Comparison of ENCODE assay signal across 1 cellular context in the genomic region with DNA sequence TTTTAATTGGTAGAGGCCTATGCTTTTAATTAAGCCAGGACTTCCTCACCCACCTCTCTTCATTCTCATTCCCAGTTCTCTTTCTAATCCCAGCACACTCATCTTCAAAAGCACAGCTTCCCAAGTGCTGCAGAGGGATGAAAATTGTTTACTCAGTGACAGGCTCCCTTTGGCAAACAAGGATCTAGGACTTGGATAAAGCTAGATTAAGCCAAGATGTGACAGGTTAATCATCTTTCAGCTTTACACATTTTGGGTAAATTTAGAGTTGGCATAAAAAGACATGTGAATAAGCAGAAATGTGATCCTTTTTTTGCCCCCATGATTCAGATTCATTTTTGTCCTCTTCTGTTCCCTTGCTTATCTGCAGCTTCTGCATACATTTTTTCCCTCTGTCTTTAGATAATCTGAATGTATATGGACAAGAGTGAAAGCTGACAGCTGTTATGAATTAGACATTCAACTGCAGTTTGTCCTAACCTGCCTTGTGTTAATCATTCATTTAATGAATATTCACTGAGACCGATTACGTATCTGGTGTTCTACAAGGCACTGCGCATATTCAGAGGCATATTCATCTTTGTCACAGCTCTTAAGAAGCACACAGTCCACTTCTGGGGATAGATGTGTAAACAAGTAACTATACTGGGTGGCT.
TF ChIP-seq lines count a peak whose summit lies in the region.

No MANE protein-coding gene starts in this region.

TF ChIP-seq in H1, 55 proteins besides CTCF, POLR2A, EP300 and RAD21 (continued from another document):
- TF ChIP-seq, protein P1, sequence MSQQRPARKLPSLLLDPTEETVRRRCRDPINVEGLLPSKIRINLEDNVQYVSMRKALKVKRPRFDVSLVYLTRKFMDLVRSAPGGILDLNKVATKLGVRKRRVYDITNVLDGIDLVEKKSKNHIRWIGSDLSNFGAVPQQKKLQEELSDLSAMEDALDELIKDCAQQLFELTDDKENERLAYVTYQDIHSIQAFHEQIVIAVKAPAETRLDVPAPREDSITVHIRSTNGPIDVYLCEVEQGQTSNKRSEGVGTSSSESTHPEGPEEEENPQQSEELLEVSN (IDR thresholded peaks at IDR 0.05), result no peak
- TF ChIP-seq CREB1 (IDR thresholded peaks at IDR 0.05) (no peak), CBX5 (IDR thresholded peaks at IDR 0.05; ENCODE audit: low read depth, low read length) (no peak), SP1 (IDR thresholded peaks at IDR 0.05; ENCODE audit: low read depth, low read length) (no peak), SRF (IDR thresholded peaks at IDR 0.05; ENCODE audit: low read depth, low read length) (no peak), KDM5A (IDR thresholded peaks at IDR 0.05; ENCODE audit: low read length) (no peak), BACH1 (IDR thresholded peaks at IDR 0.05; ENCODE audit: low read length) (no peak), CHD2 (IDR thresholded peaks at IDR 0.05; ENCODE audit: low read length) (no peak), MAFK (IDR thresholded peaks at IDR 0.05; ENCODE audit: low read depth, low read length) (no peak), FOSL1 (IDR thresholded peaks at IDR 0.05; ENCODE audit: insufficient read depth, low read depth, low read length) (no peak), HDAC2 (IDR thresholded peaks at IDR 0.05; ENCODE audit: borderline replicate concordance in 1 of 2, low read depth in 2 of 2, low read length in 2 of 2) (no peak)
- TF ChIP-seq, protein P2, sequence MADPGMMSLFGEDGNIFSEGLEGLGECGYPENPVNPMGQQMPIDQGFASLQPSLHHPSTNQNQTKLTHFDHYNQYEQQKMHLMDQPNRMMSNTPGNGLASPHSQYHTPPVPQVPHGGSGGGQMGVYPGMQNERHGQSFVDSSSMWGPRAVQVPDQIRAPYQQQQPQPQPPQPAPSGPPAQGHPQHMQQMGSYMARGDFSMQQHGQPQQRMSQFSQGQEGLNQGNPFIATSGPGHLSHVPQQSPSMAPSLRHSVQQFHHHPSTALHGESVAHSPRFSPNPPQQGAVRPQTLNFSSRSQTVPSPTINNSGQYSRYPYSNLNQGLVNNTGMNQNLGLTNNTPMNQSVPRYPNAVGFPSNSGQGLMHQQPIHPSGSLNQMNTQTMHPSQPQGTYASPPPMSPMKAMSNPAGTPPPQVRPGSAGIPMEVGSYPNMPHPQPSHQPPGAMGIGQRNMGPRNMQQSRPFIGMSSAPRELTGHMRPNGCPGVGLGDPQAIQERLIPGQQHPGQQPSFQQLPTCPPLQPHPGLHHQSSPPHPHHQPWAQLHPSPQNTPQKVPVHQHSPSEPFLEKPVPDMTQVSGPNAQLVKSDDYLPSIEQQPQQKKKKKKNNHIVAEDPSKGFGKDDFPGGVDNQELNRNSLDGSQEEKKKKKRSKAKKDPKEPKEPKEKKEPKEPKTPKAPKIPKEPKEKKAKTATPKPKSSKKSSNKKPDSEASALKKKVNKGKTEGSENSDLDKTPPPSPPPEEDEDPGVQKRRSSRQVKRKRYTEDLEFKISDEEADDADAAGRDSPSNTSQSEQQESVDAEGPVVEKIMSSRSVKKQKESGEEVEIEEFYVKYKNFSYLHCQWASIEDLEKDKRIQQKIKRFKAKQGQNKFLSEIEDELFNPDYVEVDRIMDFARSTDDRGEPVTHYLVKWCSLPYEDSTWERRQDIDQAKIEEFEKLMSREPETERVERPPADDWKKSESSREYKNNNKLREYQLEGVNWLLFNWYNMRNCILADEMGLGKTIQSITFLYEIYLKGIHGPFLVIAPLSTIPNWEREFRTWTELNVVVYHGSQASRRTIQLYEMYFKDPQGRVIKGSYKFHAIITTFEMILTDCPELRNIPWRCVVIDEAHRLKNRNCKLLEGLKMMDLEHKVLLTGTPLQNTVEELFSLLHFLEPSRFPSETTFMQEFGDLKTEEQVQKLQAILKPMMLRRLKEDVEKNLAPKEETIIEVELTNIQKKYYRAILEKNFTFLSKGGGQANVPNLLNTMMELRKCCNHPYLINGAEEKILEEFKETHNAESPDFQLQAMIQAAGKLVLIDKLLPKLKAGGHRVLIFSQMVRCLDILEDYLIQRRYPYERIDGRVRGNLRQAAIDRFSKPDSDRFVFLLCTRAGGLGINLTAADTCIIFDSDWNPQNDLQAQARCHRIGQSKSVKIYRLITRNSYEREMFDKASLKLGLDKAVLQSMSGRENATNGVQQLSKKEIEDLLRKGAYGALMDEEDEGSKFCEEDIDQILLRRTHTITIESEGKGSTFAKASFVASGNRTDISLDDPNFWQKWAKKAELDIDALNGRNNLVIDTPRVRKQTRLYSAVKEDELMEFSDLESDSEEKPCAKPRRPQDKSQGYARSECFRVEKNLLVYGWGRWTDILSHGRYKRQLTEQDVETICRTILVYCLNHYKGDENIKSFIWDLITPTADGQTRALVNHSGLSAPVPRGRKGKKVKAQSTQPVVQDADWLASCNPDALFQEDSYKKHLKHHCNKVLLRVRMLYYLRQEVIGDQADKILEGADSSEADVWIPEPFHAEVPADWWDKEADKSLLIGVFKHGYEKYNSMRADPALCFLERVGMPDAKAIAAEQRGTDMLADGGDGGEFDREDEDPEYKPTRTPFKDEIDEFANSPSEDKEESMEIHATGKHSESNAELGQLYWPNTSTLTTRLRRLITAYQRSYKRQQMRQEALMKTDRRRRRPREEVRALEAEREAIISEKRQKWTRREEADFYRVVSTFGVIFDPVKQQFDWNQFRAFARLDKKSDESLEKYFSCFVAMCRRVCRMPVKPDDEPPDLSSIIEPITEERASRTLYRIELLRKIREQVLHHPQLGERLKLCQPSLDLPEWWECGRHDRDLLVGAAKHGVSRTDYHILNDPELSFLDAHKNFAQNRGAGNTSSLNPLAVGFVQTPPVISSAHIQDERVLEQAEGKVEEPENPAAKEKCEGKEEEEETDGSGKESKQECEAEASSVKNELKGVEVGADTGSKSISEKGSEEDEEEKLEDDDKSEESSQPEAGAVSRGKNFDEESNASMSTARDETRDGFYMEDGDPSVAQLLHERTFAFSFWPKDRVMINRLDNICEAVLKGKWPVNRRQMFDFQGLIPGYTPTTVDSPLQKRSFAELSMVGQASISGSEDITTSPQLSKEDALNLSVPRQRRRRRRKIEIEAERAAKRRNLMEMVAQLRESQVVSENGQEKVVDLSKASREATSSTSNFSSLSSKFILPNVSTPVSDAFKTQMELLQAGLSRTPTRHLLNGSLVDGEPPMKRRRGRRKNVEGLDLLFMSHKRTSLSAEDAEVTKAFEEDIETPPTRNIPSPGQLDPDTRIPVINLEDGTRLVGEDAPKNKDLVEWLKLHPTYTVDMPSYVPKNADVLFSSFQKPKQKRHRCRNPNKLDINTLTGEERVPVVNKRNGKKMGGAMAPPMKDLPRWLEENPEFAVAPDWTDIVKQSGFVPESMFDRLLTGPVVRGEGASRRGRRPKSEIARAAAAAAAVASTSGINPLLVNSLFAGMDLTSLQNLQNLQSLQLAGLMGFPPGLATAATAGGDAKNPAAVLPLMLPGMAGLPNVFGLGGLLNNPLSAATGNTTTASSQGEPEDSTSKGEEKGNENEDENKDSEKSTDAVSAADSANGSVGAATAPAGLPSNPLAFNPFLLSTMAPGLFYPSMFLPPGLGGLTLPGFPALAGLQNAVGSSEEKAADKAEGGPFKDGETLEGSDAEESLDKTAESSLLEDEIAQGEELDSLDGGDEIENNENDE (IDR thresholded peaks at IDR 0.05; ENCODE audit: insufficient replicate concordance, low read length), result no peak
- TF ChIP-seq, protein P3, sequence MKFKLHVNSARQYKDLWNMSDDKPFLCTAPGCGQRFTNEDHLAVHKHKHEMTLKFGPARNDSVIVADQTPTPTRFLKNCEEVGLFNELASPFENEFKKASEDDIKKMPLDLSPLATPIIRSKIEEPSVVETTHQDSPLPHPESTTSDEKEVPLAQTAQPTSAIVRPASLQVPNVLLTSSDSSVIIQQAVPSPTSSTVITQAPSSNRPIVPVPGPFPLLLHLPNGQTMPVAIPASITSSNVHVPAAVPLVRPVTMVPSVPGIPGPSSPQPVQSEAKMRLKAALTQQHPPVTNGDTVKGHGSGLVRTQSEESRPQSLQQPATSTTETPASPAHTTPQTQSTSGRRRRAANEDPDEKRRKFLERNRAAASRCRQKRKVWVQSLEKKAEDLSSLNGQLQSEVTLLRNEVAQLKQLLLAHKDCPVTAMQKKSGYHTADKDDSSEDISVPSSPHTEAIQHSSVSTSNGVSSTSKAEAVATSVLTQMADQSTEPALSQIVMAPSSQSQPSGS (IDR thresholded peaks at IDR 0.05; ENCODE audit: low read length), result no peak
